1 cellular context compared by ENCODE assay signal in genomic region chr9:124010303-124010664, GRCh38.
TF ChIP-seq lines count a peak whose summit lies in the region.

No MANE protein-coding gene starts in this region.

TF ChIP-seq in GM12878, 131 proteins besides CTCF, POLR2A, EP300 and RAD21 (continued from another document and continues in another):
- no peak for TF ChIP-seq ATF3 (IDR thresholded peaks at IDR 0.05; ENCODE audit: borderline replicate concordance, extremely low read depth, low read depth, low read length)
- no peak for TF ChIP-seq ZNF592 (IDR thresholded peaks at IDR 0.05)
- TF ChIP-seq CEBPZ (IDR thresholded peaks at IDR 0.05; ENCODE audit: low read depth, low read length): no peak
- peak; percentile 80 for TF ChIP-seq RELA (IDR thresholded peaks at IDR 0.05; ENCODE audit: borderline replicate concordance, partially characterized antibody)
- no peak for TF ChIP-seq WRNIP1 (IDR thresholded peaks at IDR 0.05; ENCODE audit: borderline replicate concordance, low read depth, low read length)
- TF ChIP-seq GATAD2B (conservative IDR thresholded peaks at IDR 0.05; ENCODE audit: low read depth): no peak
- no peak for TF ChIP-seq NFXL1 (IDR thresholded peaks at IDR 0.05; ENCODE audit: borderline replicate concordance)
- TF ChIP-seq MAX (IDR thresholded peaks at IDR 0.05; ENCODE audit: low read depth, low read length): no peak; the same call in 1 of the 2 replicates
- TF ChIP-seq HSF1 (IDR thresholded peaks at IDR 0.05; ENCODE audit: low read depth, low read length): no peak
- no peak for TF ChIP-seq SMAD1 (IDR thresholded peaks at IDR 0.05; ENCODE audit: low read depth, partially characterized antibody)
- no peak for TF ChIP-seq MXI1 (IDR thresholded peaks at IDR 0.05; ENCODE audit: low read depth, low read length)
- TF ChIP-seq RAD51 (IDR thresholded peaks at IDR 0.05): no peak
- TF ChIP-seq CBX3 (IDR thresholded peaks at IDR 0.05; ENCODE audit: borderline replicate concordance, low read depth): no peak
- TF ChIP-seq BRCA1 (IDR thresholded peaks at IDR 0.05; ENCODE audit: low read depth, low read length): no peak
- peak; percentile 83 for TF ChIP-seq SKIL (IDR thresholded peaks at IDR 0.05; ENCODE audit: low read depth, poor library complexity, severe bottlenecking)
- peak; percentile 73 for TF ChIP-seq RELB (IDR thresholded peaks at IDR 0.05; ENCODE audit: low read depth)
- TF ChIP-seq BACH1 (IDR thresholded peaks at IDR 0.05; ENCODE audit: borderline replicate concordance): no peak
- TF ChIP-seq SMC3 (IDR thresholded peaks at IDR 0.05; ENCODE audit: borderline replicate concordance, low read length): peak; percentile 5; the same call in 1 of the 2 replicates
- TF ChIP-seq BHLHE40 (IDR thresholded peaks at IDR 0.05; ENCODE audit: borderline replicate concordance in 1 of 2, low read depth in 2 of 2, low read length in 1 of 2): peak; percentile 78 to 84; a peak in 3 of 4 replicates
- TF ChIP-seq JUNB (IDR thresholded peaks at IDR 0.05): no peak
- TF ChIP-seq ZBTB33 (IDR thresholded peaks at IDR 0.05): no peak
- TF ChIP-seq E2F8 (IDR thresholded peaks at IDR 0.05; ENCODE audit: low read depth, partially characterized antibody): no peak
- no peak for TF ChIP-seq SMARCA5 (IDR thresholded peaks at IDR 0.05)
- TF ChIP-seq PAX8 (IDR thresholded peaks at IDR 0.05): no peak
- TF ChIP-seq BCL11A (IDR thresholded peaks at IDR 0.05; ENCODE audit: low read depth, low read length): 0 out of 2 replicates have a peak, but pooled peaks have one; percentile 14
- TF ChIP-seq USF1 (IDR thresholded peaks at IDR 0.05; ENCODE audit: borderline replicate concordance, extremely low read length, insufficient read depth, low read depth, low read length): no peak
- TF ChIP-seq PKNOX1 (IDR thresholded peaks at IDR 0.05): no peak
- no peak for TF ChIP-seq CREM (IDR thresholded peaks at IDR 0.05; ENCODE audit: low read depth)
- TF ChIP-seq MYB (IDR thresholded peaks at IDR 0.05; ENCODE audit: borderline replicate concordance, low read depth, low read length): no peak
- no peak for TF ChIP-seq MYC (IDR thresholded peaks at IDR 0.05; ENCODE audit: insufficient read depth, insufficient read length, insufficient replicate concordance, low read length, severe bottlenecking)
- no peak for TF ChIP-seq ZNF274 (IDR thresholded peaks at IDR 0.05; ENCODE audit: insufficient read depth, insufficient read length)
- TF ChIP-seq NBN (IDR thresholded peaks at IDR 0.05): peak; percentile 60; the same call in 1 of the 2 replicates
- no peak for TF ChIP-seq ZNF384 (IDR thresholded peaks at IDR 0.05; ENCODE audit: borderline replicate concordance, low read depth, low read length)
- no peak for TF ChIP-seq TAF1 (IDR thresholded peaks at IDR 0.05; ENCODE audit: borderline replicate concordance, low read depth, low read length)
- TF ChIP-seq SREBF1 (IDR thresholded peaks at IDR 0.05; ENCODE audit: low read length): no peak
- TF ChIP-seq ZZZ3 (IDR thresholded peaks at IDR 0.05; ENCODE audit: control insufficient read depth, insufficient read length, low read depth): no peak
- TF ChIP-seq SIN3A (IDR thresholded peaks at IDR 0.05; ENCODE audit: low read depth, low read length): no peak
